Comparison of ENCODE assay signal across 10 cellular contexts in genomic region chr14:39581474-39581873, GRCh38.
DNase-seq lines count a peak whose midpoint lies in the region; ATAC-seq, FAIRE-seq and TF ChIP-seq lines count a peak whose summit lies in the region.
"Had no signal": no experiment of that assay in that cellular context is flagged by ENCODE, and none has a peak within 500 bp of the region (broad histone marks: within the 10 kb centered on the region; RNA-seq: fewer than 3 reads in every experiment).

No MANE protein-coding gene starts in this region.

- no peaks in the 10 kb centered on the region for H3F3A ChIP-seq in PC-9 (ENCODE audit: insufficient read depth, low read depth)

- no peak overlapping the region for H3K4me3 ChIP-seq in CD8-positive, alpha-beta T cell (ENCODE audit: low read depth, low read length)
- no peak overlapping the region for H3K4me3 ChIP-seq in PC-9

- H2AFZ ChIP-seq in PC-9, result no peak overlapping the region

- intact Hi-C loops in CD8-positive, alpha-beta T cell (cut with DNase I, micrococcal nuclease), result no loop called here
- intact Hi-C loops in PC-9 (cut with micrococcal nuclease; ENCODE audit: unreplicated experiment), result no loop called here

- H3K27ac ChIP-seq in CD8-positive, alpha-beta T cell (ENCODE audit: low read depth, low read length), result no peak overlapping the region
- H3K27ac ChIP-seq in PC-9, result no peak overlapping the region

- no peaks in the 10 kb centered on the region for H3K27me3 ChIP-seq in CD8-positive, alpha-beta T cell (ENCODE audit: insufficient read depth, low read length)
- H3K27me3 ChIP-seq in PC-9 (ENCODE audit: insufficient read depth, low read depth), result no peaks in the 10 kb centered on the region

- no peaks in the 10 kb centered on the region for H3K9me3 ChIP-seq in CD8-positive, alpha-beta T cell (ENCODE audit: low read length)
- H3K9me3 ChIP-seq in PC-9 (ENCODE audit: insufficient read depth, low read depth), result no peaks in the 10 kb centered on the region

- H3K27me3 Mint-ChIP-seq in CD8-positive, alpha-beta T cell (ENCODE audit: low read depth), result no peaks in the 10 kb centered on the region

- peak; percentile 41 for TF ChIP-seq CTCF in CD8-positive, alpha-beta T cell (IDR thresholded peaks at IDR 0.05)
- TF ChIP-seq CTCF in PC-9 (conservative IDR thresholded peaks at IDR 0.05), result peak; percentile 41

- H3K27ac Mint-ChIP-seq in CD8-positive, alpha-beta T cell, result no peak overlapping the region

- no peak overlapping the region for H3K4me2 ChIP-seq in PC-9

- no peaks in the 10 kb centered on the region for H3K79me2 ChIP-seq in PC-9 (ENCODE audit: low read depth)

- DNase-seq in CD8-positive, alpha-beta T cell, result no peak
- DNase-seq in GM19239 (ENCODE audit: insufficient read length, low spot score), result no peak
- no peak for DNase-seq in PC-9
- DNase-seq: activated T-cell treated with anti-CD3 and anti-CD28 coated beads, Interleukin-2, amount 50 U/mL, for 48 hours; NCI-H187 treated with DMSO at 0.1 percent for 48 hours had no signal

- POLR2A ChIA-PET in CD8-positive, alpha-beta T cell (lab: Charles Lee), result no interaction called here
- POLR2A ChIA-PET in PC-9 (lab: Charles Lee; ENCODE audit: unreplicated experiment), result no interaction called here

- BruUV-seq in PC-9 (replicated peaks; lab: Mats Ljungman, UMichigan), result no TSS peak

- H3K9me3 Mint-ChIP-seq in CD8-positive, alpha-beta T cell, result peaks cover 8% of the 10 kb centered on the region

- peaks cover 5% of the 10 kb centered on the region for H3K36me3 Mint-ChIP-seq in CD8-positive, alpha-beta T cell

- no peaks in the 10 kb centered on the region for H4K20me1 ChIP-seq in PC-9 (ENCODE audit: insufficient read depth)

- H3K9me2 ChIP-seq in PC-9 (ENCODE audit: insufficient read depth), result no peaks in the 10 kb centered on the region

- ATAC-seq in CD8-positive, alpha-beta T cell, result no peak
- ATAC-seq in GM18498 (IDR thresholded peaks at IDR 0.05; ENCODE audit: unreplicated experiment) (no peak), HG03025 (IDR thresholded peaks at IDR 0.05; ENCODE audit: low FRiP score, unreplicated experiment) (no peak), GM19395 (IDR thresholded peaks at IDR 0.05; ENCODE audit: unreplicated experiment) (no peak)
- ATAC-seq: Panc1 had no signal

- peaks cover 5% of the 10 kb centered on the region for H3K4me1 ChIP-seq in CD8-positive, alpha-beta T cell (ENCODE audit: insufficient read depth, low read length)
- H3K4me1 ChIP-seq in PC-9 (replicated peaks; ENCODE audit: insufficient read depth), result no peaks in the 10 kb centered on the region

- FAIRE-seq in GM19239 (lab: Jason Lieb, UNC), result peak; percentile 45
- FAIRE-seq in islet of Langerhans (lab: Jason Lieb, UNC), result peak; percentile 97

- no peaks in the 10 kb centered on the region for H3K4me1 Mint-ChIP-seq in CD8-positive, alpha-beta T cell (ENCODE audit: low read depth)

- CTCF ChIA-PET in CD8-positive, alpha-beta T cell (lab: Charles Lee), result no interaction called here
- CTCF ChIA-PET in PC-9 (lab: Charles Lee), result no interaction called here

- no peak overlapping the region for H3K4me3 Mint-ChIP-seq in CD8-positive, alpha-beta T cell

- H3K36me3 ChIP-seq in CD8-positive, alpha-beta T cell (ENCODE audit: insufficient read depth, low read length), result no peaks in the 10 kb centered on the region
- no peaks in the 10 kb centered on the region for H3K36me3 ChIP-seq in PC-9 (ENCODE audit: low read depth)
